Comparison of ENCODE assay signal across 9 cellular contexts in genomic region chr1:46467183-46467504, GRCh38. TPM values are rescaled to one million over a fixed set of nuclear protein-coding genes. Genes with fewer than 3 reads are reported as not detected.
DNase-seq lines count a peak whose midpoint lies in the region; ATAC-seq, FAIRE-seq and TF ChIP-seq lines count a peak whose summit lies in the region.
"Had no signal": no experiment of that assay in that cellular context is flagged by ENCODE, and none has a peak within 500 bp of the region (broad histone marks: within the 10 kb centered on the region; RNA-seq: fewer than 3 reads in every experiment).

No MANE protein-coding gene starts in this region.

- H3K4me3 ChIP-seq in OCI-LY1 (ENCODE audit: low read depth, low read length, poor library complexity, severe bottlenecking) (peak overlapping the region; percentile 62), endothelial cell of umbilical vein (replicated peaks in 1 of 3; ENCODE audit: insufficient read depth in 1 of 3, low read depth in 1 of 3, low read length in 3 of 3) (peak overlapping the region in 1 of 3 experiments; percentile 8), ovary (peak overlapping the region; percentile 45)

- H2AFZ ChIP-seq in OCI-LY1 (ENCODE audit: low read length), result no peak overlapping the region
- no peak overlapping the region for H2AFZ ChIP-seq in endothelial cell of umbilical vein (ENCODE audit: low read depth, low read length)

- H3K9me3 Mint-ChIP-seq in CD4-positive, alpha-beta T cell, result no peaks in the 10 kb centered on the region

- dilution Hi-C loops in endothelial cell of umbilical vein (cut with MboI; ENCODE audit: extremely low pct_ligation_motif_present, low sequenced_read_pairs), result no loop called here

- no peaks in the 10 kb centered on the region for H3K36me3 Mint-ChIP-seq in CD4-positive, alpha-beta T cell (ENCODE audit: low read depth)

- H3K9ac ChIP-seq in OCI-LY1 (ENCODE audit: low read length) (no peak overlapping the region; the same call in 1 of the 2 replicates), endothelial cell of umbilical vein (replicated peaks; ENCODE audit: extremely low read depth, insufficient read depth, low read length) (no peak overlapping the region)

- TF ChIP-seq POLR2A in endothelial cell of umbilical vein (IDR thresholded peaks at IDR 0.05; ENCODE audit: low read depth, low read length), result no peak
- TF ChIP-seq POLR2A in ovary (IDR thresholded peaks at IDR 0.05), result no peak

- no peak for FAIRE-seq in endothelial cell of umbilical vein (lab: Jason Lieb, UNC)
- no peak for FAIRE-seq in frontal cortex (lab: Jason Lieb, UNC)

- H4K20me1 ChIP-seq in OCI-LY1 (ENCODE audit: insufficient read depth, low read length), result no peaks in the 10 kb centered on the region
- H4K20me1 ChIP-seq in endothelial cell of umbilical vein (replicated peaks; ENCODE audit: control insufficient read depth, extremely low read depth, insufficient read depth, low read length), result no peaks in the 10 kb centered on the region

- no TSS peak for BruUV-seq in endothelial cell of umbilical vein (replicated peaks; lab: Mats Ljungman, UMichigan)

- intact Hi-C loops in CD4-positive, alpha-beta T cell (cut with DNase I, micrococcal nuclease), result no loop called here
- intact Hi-C loops in endothelial cell of umbilical vein (cut with micrococcal nuclease) (loop anchor here (2.0 kb wide), 1 partner anchor 18 kb away; no protein-coding TSS in a partner anchor), ovary (cut with DNase I) (no loop called here)

- no peak for DNase-seq in CD4-positive, alpha-beta T cell
- DNase-seq in endothelial cell of umbilical vein (ENCODE audit: low read depth, low spot score) (no peak), ovary (no peak), frontal cortex (ENCODE audit: low spot score in 2 of 2) (no peak), C1 segment of cervical spinal cord (lab: John Stamatoyannopoulos, UW) (no peak), ureter (ENCODE audit: low spot score) (no peak)
- DNase-seq: activated effector memory CD4-positive, alpha-beta T cell treated with anti-CD3 and anti-CD28 coated beads, Interleukin-2, amount 50 U/mL, for 16 hours had no signal

- H3K36me3 ChIP-seq in OCI-LY1 (ENCODE audit: insufficient read depth, low read length) (no peaks in the 10 kb centered on the region), endothelial cell of umbilical vein (ENCODE audit: control insufficient read depth in 2 of 2, extremely low read depth in 1 of 2, insufficient read depth in 2 of 2, low read length in 2 of 2) (no peaks in the 10 kb centered on the region), ovary (no peaks in the 10 kb centered on the region)

- peaks cover 12% of the 10 kb centered on the region for H3K4me1 Mint-ChIP-seq in CD4-positive, alpha-beta T cell (ENCODE audit: low read depth)

- no peak for TF ChIP-seq CTCF in CD4-positive, alpha-beta T cell (IDR thresholded peaks at IDR 0.05)
- TF ChIP-seq CTCF in OCI-LY1 (IDR thresholded peaks at IDR 0.05; ENCODE audit: low read length) (no peak), endothelial cell of umbilical vein (IDR thresholded peaks at IDR 0.05; ENCODE audit: extremely low read depth in 1 of 2, insufficient read depth in 1 of 2, low read depth in 1 of 2, low read length in 2 of 2) (no peak), ovary (IDR thresholded peaks at IDR 0.05) (no peak)

- no peaks in the 10 kb centered on the region for H3F3A ChIP-seq in OCI-LY1 (ENCODE audit: insufficient read depth, low read length)

- peak overlapping the region; percentile 72 for H3K4me3 Mint-ChIP-seq in CD4-positive, alpha-beta T cell

- H3K9me1 ChIP-seq in endothelial cell of umbilical vein (replicated peaks; ENCODE audit: control insufficient read depth, extremely low read depth, insufficient read depth, low read length), result no peaks in the 10 kb centered on the region

- H3K9me3 ChIP-seq in CD4-positive, alpha-beta T cell (ENCODE audit: control insufficient read depth, low read length), result no peaks in the 10 kb centered on the region
- H3K9me3 ChIP-seq in OCI-LY1 (ENCODE audit: low read length), result no peaks in the 10 kb centered on the region
- no peaks in the 10 kb centered on the region for H3K9me3 ChIP-seq in endothelial cell of umbilical vein (replicated peaks; ENCODE audit: control insufficient read depth, insufficient read depth, low read length)
- no peaks in the 10 kb centered on the region for H3K9me3 ChIP-seq in ovary

- no peak overlapping the region for H3K27ac ChIP-seq in CD4-positive, alpha-beta T cell (ENCODE audit: low read depth, low read length)
- H3K27ac ChIP-seq in OCI-LY1 (ENCODE audit: low read depth, low read length, poor library complexity, severe bottlenecking) (no peak overlapping the region), endothelial cell of umbilical vein (ENCODE audit: insufficient read depth, low read depth, low read length) (no peak overlapping the region), ovary (no peak overlapping the region)

- peaks cover 72% of the 10 kb centered on the region for H3K27me3 Mint-ChIP-seq in CD4-positive, alpha-beta T cell

- H3K4me2 ChIP-seq in OCI-LY1 (ENCODE audit: low read length) (peak overlapping the region; percentile 89), endothelial cell of umbilical vein (ENCODE audit: insufficient read depth, low read length) (peak overlapping the region; percentile 46)

- ATAC-seq in CD4-positive, alpha-beta T cell (ENCODE audit: poor library complexity), result no peak
- ATAC-seq in HG02678 (IDR thresholded peaks at IDR 0.05; ENCODE audit: unreplicated experiment), result no peak

- POLR2A ChIA-PET in CD4-positive, alpha-beta T cell (lab: Charles Lee), result no interaction called here
- POLR2A ChIA-PET in endothelial cell of umbilical vein (lab: Charles Lee), result no interaction called here

- H3K79me2 ChIP-seq in OCI-LY1 (ENCODE audit: insufficient read depth, low read length) (no peaks in the 10 kb centered on the region), endothelial cell of umbilical vein (ENCODE audit: control insufficient read depth, insufficient read depth, low read length) (no peaks in the 10 kb centered on the region)

- no peak overlapping the region for H3K27ac Mint-ChIP-seq in CD4-positive, alpha-beta T cell

- H3K9me2 ChIP-seq in OCI-LY1 (ENCODE audit: low read depth, low read length), result no peaks in the 10 kb centered on the region

- CTCF ChIA-PET in CD4-positive, alpha-beta T cell (lab: Charles Lee), result no interaction called here
- CTCF ChIA-PET in endothelial cell of umbilical vein (lab: Charles Lee), result no interaction called here

- peaks cover 10% of the 10 kb centered on the region for H3K4me1 ChIP-seq in OCI-LY1 (ENCODE audit: insufficient read depth, low read length, severe bottlenecking)
- peaks cover 3% of the 10 kb centered on the region for H3K4me1 ChIP-seq in endothelial cell of umbilical vein (ENCODE audit: control insufficient read depth, extremely low read depth, insufficient read depth, low read length)
- peaks cover 5% of the 10 kb centered on the region for H3K4me1 ChIP-seq in ovary (ENCODE audit: insufficient read depth)

- WGBS in ovary, 3 donors, result 28 to 34% (median 32%) methylated on average over 8 of the region's 8 CpGs

- peaks cover 49% of the 10 kb centered on the region for H3K27me3 ChIP-seq in CD4-positive, alpha-beta T cell (ENCODE audit: control insufficient read depth, insufficient read depth, low read length)
- H3K27me3 ChIP-seq in OCI-LY1 (ENCODE audit: insufficient read depth, low read length), result no peaks in the 10 kb centered on the region
- peaks cover 35 to 43% of the 10 kb centered on the region in 2 experiments for H3K27me3 ChIP-seq in endothelial cell of umbilical vein (ENCODE audit: control insufficient read depth in 2 of 2, insufficient read depth in 2 of 2, low read length in 2 of 2)
- no peaks in the 10 kb centered on the region for H3K27me3 ChIP-seq in ovary

- TF ChIP-seq EP300 in ovary (IDR thresholded peaks at IDR 0.05), result no peak

TF ChIP-seq in endothelial cell of umbilical vein, 7 proteins besides CTCF, POLR2A, EP300 and RAD21:
- TF ChIP-seq, protein P1, sequence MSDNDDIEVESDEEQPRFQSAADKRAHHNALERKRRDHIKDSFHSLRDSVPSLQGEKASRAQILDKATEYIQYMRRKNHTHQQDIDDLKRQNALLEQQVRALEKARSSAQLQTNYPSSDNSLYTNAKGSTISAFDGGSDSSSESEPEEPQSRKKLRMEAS (IDR thresholded peaks at IDR 0.05; ENCODE audit: insufficient read depth, insufficient read length), result no peak
- TF ChIP-seq FOS (IDR thresholded peaks at IDR 0.05; ENCODE audit: borderline replicate concordance, insufficient read depth, low read length) (no peak), POLR2AphosphoS5 (IDR thresholded peaks at IDR 0.05; ENCODE audit: insufficient read depth, low read depth, low read length) (no peak), MYC (IDR thresholded peaks at IDR 0.05; ENCODE audit: low read depth, low read length) (no peak), EZH2 (IDR thresholded peaks at IDR 0.05; ENCODE audit: borderline replicate concordance, low read depth, low read length, severe bottlenecking) (no peak), JUN (IDR thresholded peaks at IDR 0.05; ENCODE audit: borderline replicate concordance, insufficient read depth, insufficient read length, low read depth) (no peak), GATA2 (IDR thresholded peaks at IDR 0.05; ENCODE audit: insufficient read depth, insufficient read length, low read depth, low read length) (no peak)

RNA-seq across cellular contexts. Expression of gene DMBX1, which starts 22.5 kb away (rescaled TPM):
- total RNA-seq in CD4-positive, alpha-beta T cell, result not detected
- not detected in 2 replicates for total RNA-seq in endothelial cell of umbilical vein
- not detected in 2 replicates for polyA plus RNA-seq in endothelial cell of umbilical vein
- not detected in 2 replicates for polyA plus RNA-seq in endothelial cell of umbilical vein (2011; cell fraction: cytosol; rRNA removed)
- not detected in 2 replicates for polyA plus RNA-seq in endothelial cell of umbilical vein (2011; cell fraction: nucleus; rRNA removed)
- not detected in 2 replicates for polyA plus RNA-seq in endothelial cell of umbilical vein (2012)
- polyA minus RNA-seq in endothelial cell of umbilical vein, result 0.51 and 0.62 TPM in 2 replicates
- 1.2 TPM for polyA minus RNA-seq in endothelial cell of umbilical vein (2011; cell fraction: cytosol; rRNA and poly(A)+ RNA removed)
- not detected in 2 replicates for polyA minus RNA-seq in endothelial cell of umbilical vein (2011; cell fraction: nucleus; rRNA and poly(A)+ RNA removed)
- not detected for total RNA-seq in ovary
- not detected for polyA plus RNA-seq in ovary
- not detected for total RNA-seq in frontal cortex
- not detected for total RNA-seq in ureter
